In genomic region chr11:130397780-130398179, GRCh38 we compare ENCODE assay signal across 1 cellular context.
TF ChIP-seq lines count a peak whose summit lies in the region.

No MANE protein-coding gene starts in this region.

TF ChIP-seq in H1, 55 proteins besides CTCF, POLR2A, EP300 and RAD21 (continued from another document):
- TF ChIP-seq SP2 (IDR thresholded peaks at IDR 0.05; ENCODE audit: low read length), result no peak
- no peak for TF ChIP-seq TAF7 (optimal IDR thresholded peaks at IDR 0.05; ENCODE audit: borderline replicate concordance, low read depth, low read length)
- TF ChIP-seq PHF8 (conservative IDR thresholded peaks at IDR 0.05; ENCODE audit: low read depth, low read length), result no peak
- no peak for TF ChIP-seq EGR1 (IDR thresholded peaks at IDR 0.05; ENCODE audit: borderline replicate concordance, low read depth, low read length)
